In the genomic region with DNA sequence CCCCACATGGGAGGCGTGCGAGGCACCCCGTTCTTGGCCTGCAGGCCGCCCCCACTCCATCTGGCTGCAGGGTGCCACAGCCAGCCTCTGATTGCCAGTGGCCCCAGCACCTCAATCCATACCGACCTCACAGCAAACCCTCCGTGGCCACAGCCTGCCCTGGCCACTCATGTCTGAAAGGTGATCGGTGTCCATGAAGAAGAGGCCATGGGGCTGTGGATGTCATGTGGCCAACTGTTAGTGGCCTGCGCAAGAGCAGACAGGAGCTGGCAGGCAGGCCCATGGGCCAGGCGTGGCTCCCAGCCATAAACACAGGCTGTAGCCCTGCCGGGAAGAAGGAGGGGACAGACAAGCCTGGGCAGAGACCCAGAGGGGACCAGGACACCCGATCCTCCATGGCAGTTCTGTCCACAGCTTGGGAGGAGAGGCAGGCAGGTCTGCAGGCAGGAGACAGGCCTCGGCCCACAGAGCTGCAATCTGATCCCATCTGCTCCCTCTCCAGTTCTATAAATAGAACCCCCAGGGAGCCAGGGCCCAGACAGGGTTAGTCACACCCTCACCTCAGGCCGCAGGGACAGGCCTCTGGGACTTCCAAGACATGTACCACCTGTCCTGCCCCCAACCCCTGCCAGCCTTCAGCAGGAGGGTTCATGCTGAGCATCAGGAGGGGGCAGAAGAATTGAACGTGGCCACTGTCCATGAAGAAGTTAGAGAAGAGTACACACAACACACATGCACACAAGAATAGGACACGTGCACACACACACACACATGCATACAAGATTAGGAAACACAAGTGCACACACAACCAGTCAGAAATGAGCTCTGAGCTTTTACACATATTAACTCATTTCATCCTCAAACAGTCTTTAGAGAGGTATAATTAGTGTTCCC, we compare ENCODE assay signal across 1 cellular context.
TF ChIP-seq lines count a peak whose summit lies in the region.

No MANE protein-coding gene starts in this region.

TF ChIP-seq in A549, 52 proteins besides CTCF, POLR2A, EP300 and RAD21 (continued from another document):
- no peak for TF ChIP-seq RNF2 (IDR thresholded peaks at IDR 0.05; ENCODE audit: borderline replicate concordance, low read depth)
- no peak for TF ChIP-seq EHF (CRISPR knock-in tag; IDR thresholded peaks at IDR 0.05)
- TF ChIP-seq FOSL2 (IDR thresholded peaks at IDR 0.05): no peak
- TF ChIP-seq FOSL2 (CRISPR knock-in tag; IDR thresholded peaks at IDR 0.05): no peak
- TF ChIP-seq FOXS1 (CRISPR knock-in tag; IDR thresholded peaks at IDR 0.05): no peak
- TF ChIP-seq, protein P1, sequence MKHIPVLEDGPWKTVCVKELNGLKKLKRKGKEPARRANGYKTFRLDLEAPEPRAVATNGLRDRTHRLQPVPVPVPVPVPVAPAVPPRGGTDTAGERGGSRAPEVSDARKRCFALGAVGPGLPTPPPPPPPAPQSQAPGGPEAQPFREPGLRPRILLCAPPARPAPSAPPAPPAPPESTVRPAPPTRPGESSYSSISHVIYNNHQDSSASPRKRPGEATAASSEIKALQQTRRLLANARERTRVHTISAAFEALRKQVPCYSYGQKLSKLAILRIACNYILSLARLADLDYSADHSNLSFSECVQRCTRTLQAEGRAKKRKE (CRISPR knock-in tag; IDR thresholded peaks at IDR 0.05; ENCODE audit: low read depth): no peak
